ENCODE assay signal across 9 cellular contexts in genomic region chr7:135558881-135559280, GRCh38. TPM values are rescaled to one million over a fixed set of nuclear protein-coding genes. Genes with fewer than 3 reads are reported as not detected.
DNase-seq lines count a peak whose midpoint lies in the region; ATAC-seq and TF ChIP-seq lines count a peak whose summit lies in the region.
"Had no signal": no experiment of that assay in that cellular context is flagged by ENCODE, and none has a peak within 500 bp of the region (broad histone marks: within the 10 kb centered on the region; RNA-seq: fewer than 3 reads in every experiment).

No MANE protein-coding gene starts in this region.

- peak overlapping the region; percentile 55 for H3K4me2 ChIP-seq in DOHH2 (ENCODE audit: low read length)

- no peak overlapping the region for H3K27ac ChIP-seq in DOHH2 (ENCODE audit: low read depth, low read length)
- peak overlapping the region; percentile 89 for H3K27ac ChIP-seq in RWPE2 (ENCODE audit: poor library complexity, severe bottlenecking)
- peak overlapping the region; percentile 85 to 96 (median 94) for H3K27ac ChIP-seq in gastrocnemius medialis

- DNase-seq in RWPE2 (ENCODE audit: low spot score) (no peak), foreskin fibroblast (no peak), gastrocnemius medialis (no peak), NCI-H748 treated with DMSO at 0.1 percent for 48 hours (lab: John Stamatoyannopoulos, UW) (no peak), NCI-H1930 (lab: John Stamatoyannopoulos, UW) (no peak)
- DNase-seq in activated CD4-positive, alpha-beta T cell treated with anti-CD3 and anti-CD28 coated beads, Interleukin-2, amount 10 ng/mL, durations not matched to agents 7 days and 5 days, result no peak

- no peak overlapping the region for H3K27ac Mint-ChIP-seq in activated CD4-positive, alpha-beta T cell treated with anti-CD3 and anti-CD28 coated beads, Interleukin-2, amount 10 ng/mL, durations not matched to agents 7 days and 5 days
- H3K27ac Mint-ChIP-seq: stimulated activated naive CD8-positive, alpha-beta T cell treated with anti-CD3 and anti-CD28 coated beads, Interleukin-15, Interleukin-2, amounts not matched to agents 100 ng/mL and 50 ng/mL, for 24 hours had no signal

- TF ChIP-seq CTCF in DOHH2 (IDR thresholded peaks at IDR 0.05; ENCODE audit: low read depth, low read length, poor library complexity, severe bottlenecking) (no peak), RWPE2 (IDR thresholded peaks at IDR 0.05; ENCODE audit: poor library complexity, severe bottlenecking) (no peak), foreskin fibroblast (IDR thresholded peaks at IDR 0.05; ENCODE audit: low read depth, low read length) (no peak), gastrocnemius medialis (IDR thresholded peaks at IDR 0.05 in 4 of 5, conservative IDR thresholded peaks at IDR 0.05 in 1 of 5) (no peak)

- POLR2A ChIA-PET in activated CD4-positive, alpha-beta T cell treated with anti-CD3 and anti-CD28 coated beads, Interleukin-2, amount 10 ng/mL, durations not matched to agents 7 days and 5 days (lab: Charles Lee), result no interaction called here

- peaks cover 23% of the 10 kb centered on the region for H4K20me1 ChIP-seq in DOHH2 (ENCODE audit: control insufficient read depth, insufficient read depth, low read depth, low read length)

- H3K36me3 Mint-ChIP-seq in activated CD4-positive, alpha-beta T cell treated with anti-CD3 and anti-CD28 coated beads, Interleukin-2, amount 10 ng/mL, durations not matched to agents 7 days and 5 days (ENCODE audit: low read depth), result peaks cover 16% of the 10 kb centered on the region

- peak overlapping the region; percentile 84 for H3K4me3 ChIP-seq in DOHH2 (ENCODE audit: low read length)
- peak overlapping the region; percentile 61 for H3K4me3 ChIP-seq in RWPE2 (ENCODE audit: severe bottlenecking)
- peak overlapping the region; percentile 67 to 99 for H3K4me3 ChIP-seq in foreskin fibroblast (ENCODE audit: low read depth in 1 of 2, low read length in 2 of 2)
- H3K4me3 ChIP-seq in gastrocnemius medialis, result peak overlapping the region; percentile 75 to 97 (median 86)

- intact Hi-C loops in gastrocnemius medialis (cut with DNase I; ENCODE audit: low total_unique reads), result loop anchor here (1.0 to 10.0 kb wide), 4 partner anchors 144 to 914 kb away; partner anchors contain the start of genes BPGM and WDR91

- in situ Hi-C loops in gastrocnemius medialis (cut with MboI; ENCODE audit: low sequenced_read_pairs in 4 of 4), result loop anchor here in 3 of 4 donors (5.0 to 10.0 kb wide), 3 partner anchors 47 to 277 kb away; partner anchors contain the start of gene CNOT4 (in 2 of the 3)

- CTCF ChIA-PET in activated CD4-positive, alpha-beta T cell treated with anti-CD3 and anti-CD28 coated beads, Interleukin-2, amount 10 ng/mL, durations not matched to agents 7 days and 5 days (lab: Charles Lee), result no interaction called here

- peaks cover 61% of the 10 kb centered on the region for H3K79me2 ChIP-seq in DOHH2 (ENCODE audit: control insufficient read depth, low read length)

- H3K4me1 Mint-ChIP-seq in activated CD4-positive, alpha-beta T cell treated with anti-CD3 and anti-CD28 coated beads, Interleukin-2, amount 10 ng/mL, durations not matched to agents 7 days and 5 days, result peaks cover 32% of the 10 kb centered on the region

- ATAC-seq in RWPE2 (ENCODE audit: low read depth), result no peak
- ATAC-seq in gastrocnemius medialis, result no peak
- ATAC-seq in GM18498 (IDR thresholded peaks at IDR 0.05; ENCODE audit: unreplicated experiment), result no peak

- H3K27me3 ChIP-seq in DOHH2 (ENCODE audit: control insufficient read depth, low read length) (no peaks in the 10 kb centered on the region), RWPE2 (ENCODE audit: insufficient read depth, poor library complexity, severe bottlenecking) (no peaks in the 10 kb centered on the region), gastrocnemius medialis (no peaks in the 10 kb centered on the region)

- H3K9me3 Mint-ChIP-seq in activated CD4-positive, alpha-beta T cell treated with anti-CD3 and anti-CD28 coated beads, Interleukin-2, amount 10 ng/mL, durations not matched to agents 7 days and 5 days, result no peaks in the 10 kb centered on the region
- H3K9me3 Mint-ChIP-seq: stimulated activated naive CD8-positive, alpha-beta T cell treated with anti-CD3 and anti-CD28 coated beads, Interleukin-15, Interleukin-2, amounts not matched to agents 100 ng/mL and 50 ng/mL, for 24 hours had no signal

- TF ChIP-seq POLR2A in gastrocnemius medialis (IDR thresholded peaks at IDR 0.05), result no peak

- H3K36me3 ChIP-seq in DOHH2 (ENCODE audit: control insufficient read depth, low read length), result peaks cover 29% of the 10 kb centered on the region
- H3K36me3 ChIP-seq in RWPE2 (ENCODE audit: low read depth), result peaks cover 39% of the 10 kb centered on the region
- H3K36me3 ChIP-seq in gastrocnemius medialis, result no peaks in the 10 kb centered on the region

- H3K4me3 Mint-ChIP-seq in activated CD4-positive, alpha-beta T cell treated with anti-CD3 and anti-CD28 coated beads, Interleukin-2, amount 10 ng/mL, durations not matched to agents 7 days and 5 days, result no peak overlapping the region
- H3K4me3 Mint-ChIP-seq: stimulated activated naive CD8-positive, alpha-beta T cell treated with anti-CD3 and anti-CD28 coated beads, Interleukin-15, Interleukin-2, amounts not matched to agents 100 ng/mL and 50 ng/mL, for 24 hours had no signal

- H3K27me3 Mint-ChIP-seq in activated CD4-positive, alpha-beta T cell treated with anti-CD3 and anti-CD28 coated beads, Interleukin-2, amount 10 ng/mL, durations not matched to agents 7 days and 5 days, result no peaks in the 10 kb centered on the region

- H3F3A ChIP-seq in DOHH2 (ENCODE audit: control insufficient read depth, insufficient read depth), result peaks cover 6% of the 10 kb centered on the region; the same call in 1 of the 2 replicates

- H3K9me3 ChIP-seq in DOHH2 (ENCODE audit: control insufficient read depth, insufficient read depth, low read length) (no peaks in the 10 kb centered on the region), RWPE2 (ENCODE audit: severe bottlenecking) (no peaks in the 10 kb centered on the region), gastrocnemius medialis (no peaks in the 10 kb centered on the region)

- H3K9me2 ChIP-seq in DOHH2 (replicated peaks; ENCODE audit: control insufficient read depth, low read length), result no peaks in the 10 kb centered on the region

- H3K4me1 ChIP-seq in DOHH2 (ENCODE audit: control insufficient read depth, low read length) (peaks cover 37% of the 10 kb centered on the region), RWPE2 (ENCODE audit: insufficient read depth, poor library complexity, severe bottlenecking) (peaks cover 6% of the 10 kb centered on the region), gastrocnemius medialis (peaks cover 6 to 14% of the 10 kb centered on the region in 2 donors)

RNA-seq across cellular contexts. Expression of gene NUP205, which starts 1.2 kb away (rescaled TPM):
- 10 to 100 TPM; 12.7 to 33.5 (median 23.6) TPM for total RNA-seq in gastrocnemius medialis
- total RNA-seq in activated CD4-positive, alpha-beta T cell treated with anti-CD3 and anti-CD28 coated beads, Interleukin-2, amount 10 ng/mL, durations not matched to agents 7 days and 5 days, result 10 to 100 TPM; 88.8 to 99.5 TPM

RNA-seq across cellular contexts. Expression of gene CNOT4, which starts 49.0 kb away (rescaled TPM):
- total RNA-seq in gastrocnemius medialis, result 10 to 100 TPM; 25.5 to 38.1 (median 30.7) TPM
- 10 to 100 TPM; 24.0 to 26.8 TPM for total RNA-seq in activated CD4-positive, alpha-beta T cell treated with anti-CD3 and anti-CD28 coated beads, Interleukin-2, amount 10 ng/mL, durations not matched to agents 7 days and 5 days
